Comparison of ENCODE assay signal across 10 cellular contexts in genomic region chr20:17612975-17613327, GRCh38. TPM values are rescaled to one million over a fixed set of nuclear protein-coding genes. Genes with fewer than 3 reads are reported as not detected.
A peak's percentile ranks its signal among the peaks of the same experiment; 100 is the strongest.
DNase-seq lines count a peak whose midpoint lies in the region; ATAC-seq, FAIRE-seq and TF ChIP-seq lines count a peak whose summit lies in the region.
"Had no signal": no experiment of that assay in that cellular context is flagged by ENCODE, and none has a peak within 500 bp of the region (broad histone marks: within the 10 kb centered on the region; RNA-seq: fewer than 3 reads in every experiment).

No MANE protein-coding gene starts in this region.

- no peaks in the 10 kb centered on the region; the same call in 1 of the 2 replicates for H4K20me1 ChIP-seq in K562 (replicated peaks; ENCODE audit: control insufficient read depth, insufficient read depth, low read length)

- no peak for TF ChIP-seq POLR2A in K562 (conservative IDR thresholded peaks at IDR 0.05)

- H3K4me3 ChIP-seq in ACC112 (ENCODE audit: low read depth, low read length), result no peak overlapping the region
- H3K4me3 ChIP-seq in K562, result no peak overlapping the region
- H3K4me3 ChIP-seq in muscle layer of duodenum (ENCODE audit: low read depth in 1 of 2, low read length in 2 of 2), result no peak overlapping the region

- POLR2A ChIA-PET in K562 (lab: Yijun Ruan, JAX), result interaction anchor here (0.6 kb wide), 1 partner anchor 69 kb away, joined by 3 read pairs; the partner anchor contains the start of gene RRBP1

- in situ Hi-C loops in GM13977 (cut with MboI; ENCODE audit: low pct_unique_long_range_greater_than_20kb, low sequenced_read_pairs, unreplicated experiment), result no loop called here
- in situ Hi-C loops in K562 (cut with MboI), result loop anchor here (5.0 kb wide), 1 partner anchor 71 kb away; no protein-coding TSS in a partner anchor

- intact Hi-C loops in K562 (cut with micrococcal nuclease), result no loop called here

- no peak overlapping the region for H3K9ac ChIP-seq in K562 (ENCODE audit: insufficient read depth in 1 of 2, low read depth in 2 of 2, low read length in 2 of 2)
- H3K9ac ChIP-seq: KMS-11 had no signal

- CTCF ChIA-PET in K562 (lab: Yijun Ruan, JAX; ENCODE audit: low intra/inter-chr PET ratio), result no interaction called here

- TF ChIP-seq RAD21 in K562 (CRISPR knock-in tag; conservative IDR thresholded peaks at IDR 0.05 in 1 of 2, IDR thresholded peaks at IDR 0.05 in 1 of 2), result no peak

- TF ChIP-seq CTCF in GM13977 (IDR thresholded peaks at IDR 0.05; ENCODE audit: extremely low read depth, insufficient read depth, missing control alignments) (no peak), K562 (IDR thresholded peaks at IDR 0.05 in 2 of 3, conservative IDR thresholded peaks at IDR 0.05 in 1 of 3; ENCODE audit: insufficient read depth in 2 of 3, low read depth in 1 of 3, low read length in 3 of 3) (no peak)

- BruUV-seq in K562 (replicated peaks; lab: Mats Ljungman, UMichigan), result no TSS peak

- H3K36me3 ChIP-seq in ACC112 (ENCODE audit: insufficient read depth, low read length) (peaks cover 4% of the 10 kb centered on the region; the same call in 1 of the 2 replicates), K562 (ENCODE audit: control insufficient read depth, insufficient read depth, low read length) (peaks cover 19% of the 10 kb centered on the region; the same call in 1 of the 3 replicates), muscle layer of duodenum (ENCODE audit: control insufficient read depth in 1 of 2, insufficient read depth in 2 of 2, low read length in 2 of 2) (peaks cover 16 to 30% of the 10 kb centered on the region in 2 donors)

- H2AFZ ChIP-seq in ACC112 (ENCODE audit: low read length, unreplicated experiment) (no peak overlapping the region), K562 (ENCODE audit: low read depth, low read length) (no peak overlapping the region)

- H3K27ac ChIP-seq in ACC112 (ENCODE audit: low read depth, low read length) (peak overlapping the region; percentile 56; the same call in 1 of the 2 replicates), K562 (ENCODE audit: extremely low read depth, low read depth, low read length) (no peak overlapping the region), muscle layer of duodenum (ENCODE audit: low read length) (peak overlapping the region; percentile 45)
- H3K27ac ChIP-seq: KMS-11 had no signal

- peak; percentile 6 for DNase-seq in GM13977 (ENCODE audit: low spot score)
- DNase-seq in K562 (ENCODE audit: extremely low read depth in 1 of 4, low spot score in 3 of 4), result no peak
- no peak for DNase-seq in NCI-H2029 (lab: John Stamatoyannopoulos, UW)
- no peak for DNase-seq in AG08396 (ENCODE audit: low spot score)
- no peak for DNase-seq in NCI-H2227 (lab: John Stamatoyannopoulos, UW; ENCODE audit: unreplicated experiment)
- DNase-seq: naive B cell had no signal

- no peak for FAIRE-seq in K562 (lab: Jason Lieb, UNC)

- H3K9me3 ChIP-seq in K562 (replicated peaks; ENCODE audit: control insufficient read depth, insufficient read depth, low read depth, low read length), result no peaks in the 10 kb centered on the region
- no peaks in the 10 kb centered on the region for H3K9me3 ChIP-seq in muscle layer of duodenum (ENCODE audit: control insufficient read depth in 1 of 2, low read length in 2 of 2)

- ATAC-seq in K562, result no peak
- no peak for ATAC-seq in GM21786 (IDR thresholded peaks at IDR 0.05; ENCODE audit: unreplicated experiment)

- H3K4me1 ChIP-seq in ACC112 (ENCODE audit: control insufficient read depth, insufficient read depth, low read length, unreplicated experiment) (no peaks in the 10 kb centered on the region), K562 (replicated peaks in 1 of 2; ENCODE audit: control insufficient read depth in 2 of 2, insufficient read depth in 2 of 2, low read length in 2 of 2) (peaks cover 0 to 24% of the 10 kb centered on the region in 2 experiments; a peak in 2 of 5 replicates), muscle layer of duodenum (ENCODE audit: control insufficient read depth in 1 of 2, insufficient read depth in 2 of 2, low read length in 2 of 2) (peaks cover 5 to 76% of the 10 kb centered on the region in 2 donors)

- H3K79me2 ChIP-seq in ACC112 (ENCODE audit: control insufficient read depth, insufficient read depth, low read length, unreplicated experiment), result no peaks in the 10 kb centered on the region
- no peaks in the 10 kb centered on the region for H3K79me2 ChIP-seq in K562 (ENCODE audit: control insufficient read depth, insufficient read depth, low read length)

- no peaks in the 10 kb centered on the region for H3K9me1 ChIP-seq in K562 (ENCODE audit: control insufficient read depth, insufficient read depth, low read length)

- WGBS in K562 (ENCODE audit: insufficient coverage, low coverage, missing lambda C conversion rate), result 80% methylated on average over 4 of the region's 7 CpGs

- no peak for TF ChIP-seq EP300 in K562 (IDR thresholded peaks at IDR 0.05; ENCODE audit: low read length)

- H3K27me3 ChIP-seq in ACC112 (ENCODE audit: insufficient read depth, low read length) (no peaks in the 10 kb centered on the region), K562 (ENCODE audit: control insufficient read depth in 2 of 2, insufficient read depth in 2 of 2, low read length in 2 of 2) (no peaks in the 10 kb centered on the region), muscle layer of duodenum (ENCODE audit: low read depth, low read length) (no peaks in the 10 kb centered on the region)

- H3K4me2 ChIP-seq in K562 (ENCODE audit: insufficient read depth, low read length), result no peak overlapping the region
- H3K4me2 ChIP-seq: KMS-11 had no signal

TF ChIP-seq in K562, 482 proteins besides CTCF, POLR2A, EP300 and RAD21:
- TF ChIP-seq POLR2G (IDR thresholded peaks at IDR 0.05; ENCODE audit: low read depth, low read length), result 0 out of 2 replicates have a peak, but pooled peaks have one; percentile 33
- TF ChIP-seq, protein P1, sequence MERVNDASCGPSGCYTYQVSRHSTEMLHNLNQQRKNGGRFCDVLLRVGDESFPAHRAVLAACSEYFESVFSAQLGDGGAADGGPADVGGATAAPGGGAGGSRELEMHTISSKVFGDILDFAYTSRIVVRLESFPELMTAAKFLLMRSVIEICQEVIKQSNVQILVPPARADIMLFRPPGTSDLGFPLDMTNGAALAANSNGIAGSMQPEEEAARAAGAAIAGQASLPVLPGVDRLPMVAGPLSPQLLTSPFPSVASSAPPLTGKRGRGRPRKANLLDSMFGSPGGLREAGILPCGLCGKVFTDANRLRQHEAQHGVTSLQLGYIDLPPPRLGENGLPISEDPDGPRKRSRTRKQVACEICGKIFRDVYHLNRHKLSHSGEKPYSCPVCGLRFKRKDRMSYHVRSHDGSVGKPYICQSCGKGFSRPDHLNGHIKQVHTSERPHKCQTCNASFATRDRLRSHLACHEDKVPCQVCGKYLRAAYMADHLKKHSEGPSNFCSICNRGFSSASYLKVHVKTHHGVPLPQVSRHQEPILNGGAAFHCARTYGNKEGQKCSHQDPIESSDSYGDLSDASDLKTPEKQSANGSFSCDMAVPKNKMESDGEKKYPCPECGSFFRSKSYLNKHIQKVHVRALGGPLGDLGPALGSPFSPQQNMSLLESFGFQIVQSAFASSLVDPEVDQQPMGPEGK (CRISPR knock-in tag; IDR thresholded peaks at IDR 0.05; ENCODE audit: borderline replicate concordance), result no peak

RNA-seq across cellular contexts. Expression of gene DSTN, which starts 43.1 kb away (rescaled TPM):
- 1.8 and 4.2 TPM in 2 replicates for total RNA-seq in K562 (2011; cell fraction: chromatin; rRNA removed; ENCODE audit: low replicate concordance)
- total RNA-seq in K562 (2011; cell fraction: nucleolus; rRNA removed), result 1.3 and 2.0 TPM in 2 replicates
- 3.9 and 5.3 TPM in 2 replicates for total RNA-seq in K562 (2011; cell fraction: nucleoplasm; rRNA removed)
- total RNA-seq in K562 (2014; rRNA removed), result 47.7 and 51.8 TPM in 2 replicates
- 61.0 and 63.1 TPM in 2 replicates for total RNA-seq in K562 (2014; rRNA removed; fragmentation: Illumina TruSeq; extraction: Trizol)
- total RNA-seq in K562 (2015; rRNA removed; fragmentation: Illumina TruSeq; extraction: Trizol), result 62.3 and 63.1 TPM in 2 replicates
- 68.2 and 77.6 TPM in 2 replicates for total RNA-seq in K562 (2021)
- polyA plus RNA-seq in K562 (2011; rRNA removed), result 25.7 and 38.1 TPM in 2 replicates
- polyA plus RNA-seq in K562 (2011; cell fraction: cytosol; rRNA removed), result 4.8 and 16.4 TPM in 2 replicates
- polyA plus RNA-seq in K562 (2011; cell fraction: nucleus; rRNA removed), result 4.9 and 14.9 TPM in 2 replicates
- 86.2 and 126 TPM in 2 replicates for polyA plus RNA-seq in K562 (2012)
- 87.6 and 88.3 TPM in 2 replicates for polyA plus RNA-seq in K562 (2014; fragmentation: Illumina TruSeq; extraction: Trizol)
- 10 to 100 TPM; 37.5 to 47.7 TPM for polyA plus RNA-seq in K562 (2014; fragmentation: Nextera tagmentation; extraction: Ambion mirVana)
- polyA plus RNA-seq in K562 (2014; rRNA removed), result 47.9 and 64.3 TPM in 2 replicates
- 8.1 and 20.3 TPM in 2 replicates for polyA minus RNA-seq in K562 (2011; rRNA and poly(A)+ RNA removed)
- polyA minus RNA-seq in K562 (2011; cell fraction: cytosol; rRNA and poly(A)+ RNA removed), result 14.6 and 17.2 TPM in 2 replicates
- 1.1 and 3.7 TPM in 2 replicates for polyA minus RNA-seq in K562 (2011; cell fraction: nucleus; rRNA and poly(A)+ RNA removed)
